ENCODE assay signal across 14 cellular contexts in the genomic region with DNA sequence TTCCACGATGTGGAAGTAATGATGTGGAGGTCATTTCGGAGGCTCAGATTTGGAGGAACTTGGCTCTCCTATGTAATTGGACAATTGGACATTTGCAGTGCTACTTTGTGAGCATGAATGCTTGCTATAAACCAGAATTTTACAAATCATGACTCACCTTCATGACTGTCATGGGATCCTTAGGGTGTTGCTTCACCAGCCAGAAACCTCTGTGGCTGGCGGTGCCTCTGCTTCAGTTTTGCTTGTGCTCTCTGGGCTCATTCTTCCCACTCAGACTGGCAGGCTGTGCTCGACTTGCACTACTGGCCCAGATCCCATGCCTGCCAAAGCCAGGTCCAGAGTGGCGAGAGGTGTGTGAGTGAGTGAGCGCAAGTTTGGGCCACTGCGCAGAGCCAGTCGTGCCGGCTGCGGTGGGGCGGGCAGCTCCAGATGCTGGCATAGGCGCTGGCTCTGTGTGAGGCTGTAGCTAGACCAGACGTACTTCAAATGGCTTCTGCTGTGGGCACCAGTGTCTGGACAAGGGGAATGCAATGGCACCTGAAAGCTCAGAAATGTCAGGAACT.
"Had no signal": no experiment of that assay in that cellular context is flagged by ENCODE, and none has a peak within 500 bp of the region (broad histone marks: within the 10 kb centered on the region; RNA-seq: fewer than 3 reads in every experiment).

No MANE protein-coding gene starts in this region.

- H3K27ac ChIP-seq: neutrophil, parathyroid adenoma, sigmoid colon, tibial nerve, WERI-Rb-1 had no signal

- ATAC-seq: activated naive CD4-positive, alpha-beta T cell treated with anti-CD3 and anti-CD28 coated beads, Interleukin-2, amount 50 U/mL, for 72 hours; left lobe of liver; naive thymus-derived CD8-positive, alpha-beta T cell; stimulated activated memory B cell treated with anti-CD40 and anti-IgM and Interleukin-4, amounts not matched to agents 10 μg/mL and 1 μg/mL and 100 μg/mL, for 72 hours had no signal

- H3K9me3 ChIP-seq: neutrophil had no signal

- H3K9ac ChIP-seq: parathyroid adenoma had no signal

- DNase-seq: activated CD4-positive, alpha-beta memory T cell treated with anti-CD3 and anti-CD28 coated beads for 36 hours; activated gamma-delta T cell; activated T-cell treated with anti-CD3 and anti-CD28 coated beads, Interleukin-2, amount 50 U/mL, for 4 hours; cerebellar nuclear complex; effector memory CD4-positive, alpha-beta T cell; naive thymus-derived CD8-positive, alpha-beta T cell; sigmoid colon; WERI-Rb-1 had no signal

- H3K36me3 ChIP-seq: neutrophil, sigmoid colon, tibial nerve, WERI-Rb-1 had no signal

- H3K79me2 ChIP-seq: parathyroid adenoma had no signal

- H2AFZ ChIP-seq: parathyroid adenoma had no signal

- H3K4me1 ChIP-seq: parathyroid adenoma, sigmoid colon, tibial nerve had no signal

- H3K27me3 ChIP-seq: neutrophil, sigmoid colon, tibial nerve had no signal

- H3K4me3 ChIP-seq: sigmoid colon, tibial nerve had no signal
